ENCODE assay signal across 1 cellular context in genomic region chr17:3557768-3558583, GRCh38.
TF ChIP-seq lines count a peak whose summit lies in the region.

Gene TRPV3, minus strand, starts transcription at chr17:3557812. Its CDS starts 2,962 bp downstream, at chr17:3554850.

TF ChIP-seq in GM12878, 131 proteins besides CTCF, POLR2A, EP300 and RAD21 (continued from another document):
- TF ChIP-seq ZBTB40 (IDR thresholded peaks at IDR 0.05; ENCODE audit: borderline replicate concordance) = no peak; the same call in 1 of the 2 replicates
- TF ChIP-seq RELB (IDR thresholded peaks at IDR 0.05; ENCODE audit: low read depth) = peak; percentile 75
- peak; percentile 83 for TF ChIP-seq IKZF1 (conservative IDR thresholded peaks at IDR 0.05)
- TF ChIP-seq NRF1 (conservative IDR thresholded peaks at IDR 0.05; ENCODE audit: low read depth, low read length) = no peak
- TF ChIP-seq CUX1 (IDR thresholded peaks at IDR 0.05; ENCODE audit: insufficient replicate concordance, low read depth, low read length) = no peak
- no peak for TF ChIP-seq CBX3 (IDR thresholded peaks at IDR 0.05; ENCODE audit: borderline replicate concordance, low read depth)
- peak; percentile 90 for TF ChIP-seq USF1 (IDR thresholded peaks at IDR 0.05; ENCODE audit: borderline replicate concordance, extremely low read length, insufficient read depth, low read depth, low read length)
- peak; percentile 65 to 84; a peak in 3 of 4 replicates for TF ChIP-seq BHLHE40 (IDR thresholded peaks at IDR 0.05; ENCODE audit: borderline replicate concordance in 1 of 2, low read depth in 2 of 2, low read length in 1 of 2)
- peak; percentile 44; the same call in 1 of the 2 replicates for TF ChIP-seq NFIC (IDR thresholded peaks at IDR 0.05; ENCODE audit: low read depth, low read length)
- TF ChIP-seq POU2F2 (IDR thresholded peaks at IDR 0.05; ENCODE audit: borderline replicate concordance, low read depth, low read length) = peak; percentile 35; the same call in 1 of the 3 replicates
- 0 out of 2 replicates have a peak, but pooled peaks have one; percentile 88 for TF ChIP-seq DPF2 (IDR thresholded peaks at IDR 0.05)
- TF ChIP-seq PML (IDR thresholded peaks at IDR 0.05; ENCODE audit: low read length) = peak; percentile 52; the same call in 1 of the 2 replicates
- no peak for TF ChIP-seq RBBP5 (conservative IDR thresholded peaks at IDR 0.05)
- peak; percentile 99 for TF ChIP-seq TCF3 (IDR thresholded peaks at IDR 0.05; ENCODE audit: borderline replicate concordance, insufficient read depth, low read depth, low read length)
- TF ChIP-seq CHD4 (IDR thresholded peaks at IDR 0.05) = peak; percentile 88; the same call in 1 of the 2 replicates
- no peak for TF ChIP-seq EZH2 (IDR thresholded peaks at IDR 0.05; ENCODE audit: borderline replicate concordance, control insufficient read depth, low read depth, low read length)
- TF ChIP-seq IKZF2 (IDR thresholded peaks at IDR 0.05) = peak; percentile 62 to 79
- peak; percentile 41; the same call in 1 of the 2 replicates for TF ChIP-seq LARP7 (IDR thresholded peaks at IDR 0.05)
- peak; percentile 98 for TF ChIP-seq SMARCA5 (IDR thresholded peaks at IDR 0.05)
- peak; percentile 99 for TF ChIP-seq TCF12 (IDR thresholded peaks at IDR 0.05; ENCODE audit: low read depth, low read length)
- peak; percentile 84; the same call in 1 of the 2 replicates for TF ChIP-seq PAX5 (IDR thresholded peaks at IDR 0.05; ENCODE audit: borderline replicate concordance, low read depth, low read length)
- TF ChIP-seq NFXL1 (IDR thresholded peaks at IDR 0.05; ENCODE audit: borderline replicate concordance) = 0 out of 2 replicates have a peak, but pooled peaks have one; percentile 65
- peak; percentile 44; the same call in 1 of the 2 replicates for TF ChIP-seq SIN3A (IDR thresholded peaks at IDR 0.05; ENCODE audit: low read depth, low read length)
- TF ChIP-seq FOXM1 (IDR thresholded peaks at IDR 0.05; ENCODE audit: low read depth, low read length) = 0 out of 2 replicates have a peak, but pooled peaks have one; percentile 9
- TF ChIP-seq MEF2B (IDR thresholded peaks at IDR 0.05; ENCODE audit: partially characterized antibody, poor library complexity, severe bottlenecking) = peak; percentile 94
- peak; percentile 86 for TF ChIP-seq RAD51 (IDR thresholded peaks at IDR 0.05)
- TF ChIP-seq EGR1 (IDR thresholded peaks at IDR 0.05; ENCODE audit: borderline replicate concordance in 1 of 2, low read depth in 2 of 2, low read length in 2 of 2) = peak in 1 of 2 experiments; percentile 87; a peak in 2 of 3 replicates
- TF ChIP-seq SP1 (IDR thresholded peaks at IDR 0.05; ENCODE audit: low read depth, low read length) = peak; percentile 37
- TF ChIP-seq NKRF (conservative IDR thresholded peaks at IDR 0.05) = peak; percentile 64
- TF ChIP-seq MXI1 (IDR thresholded peaks at IDR 0.05; ENCODE audit: low read depth, low read length) = peak; percentile 65; the same call in 1 of the 2 replicates
- TF ChIP-seq IRF5 (IDR thresholded peaks at IDR 0.05; ENCODE audit: borderline replicate concordance) = no peak
- peak; percentile 56; the same call in 1 of the 2 replicates for TF ChIP-seq JUND (IDR thresholded peaks at IDR 0.05; ENCODE audit: low read depth, low read length)
